Comparison of ENCODE assay signal across 12 cellular contexts in the genomic region with DNA sequence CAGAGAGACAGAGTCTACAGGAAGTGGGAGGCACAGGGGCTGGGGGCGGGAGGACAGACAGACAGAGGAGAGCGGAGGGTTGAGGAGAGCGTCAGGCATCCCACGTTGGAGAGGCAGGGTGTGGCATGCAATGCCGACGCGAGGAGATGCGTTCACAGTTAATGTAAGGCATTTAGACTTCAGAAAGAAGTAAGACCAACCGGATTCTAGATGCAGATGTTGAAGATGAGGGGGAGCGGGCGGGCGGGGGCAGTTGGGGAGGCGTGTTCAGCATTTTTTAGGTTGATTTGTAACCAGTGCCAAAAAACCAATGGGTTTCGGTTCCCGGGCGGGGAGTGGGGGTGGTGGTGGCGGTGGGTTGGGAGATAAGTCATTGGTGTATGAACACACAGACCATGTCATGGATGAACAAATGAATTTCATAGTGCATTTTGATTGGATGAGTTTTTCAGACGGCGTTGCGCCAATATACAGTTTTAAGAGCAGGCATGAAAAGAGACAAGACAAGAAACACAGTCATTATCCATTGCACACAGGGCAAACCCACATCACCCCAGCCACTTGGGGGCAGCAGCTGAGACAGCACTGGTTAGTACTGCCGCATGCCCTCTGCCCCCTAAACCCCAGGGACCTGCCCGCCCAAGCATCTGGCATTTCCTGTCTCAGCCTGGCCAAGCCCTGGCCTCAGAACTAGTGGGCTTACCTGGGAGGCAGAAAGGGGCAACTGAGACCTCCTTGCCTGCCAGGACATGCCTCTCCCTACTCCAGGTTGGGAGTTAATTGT.
DNase-seq lines count a peak whose midpoint lies in the region; ATAC-seq, FAIRE-seq and TF ChIP-seq lines count a peak whose summit lies in the region.
"Had no signal": no experiment of that assay in that cellular context is flagged by ENCODE, and none has a peak within 500 bp of the region (broad histone marks: within the 10 kb centered on the region; RNA-seq: fewer than 3 reads in every experiment).

No MANE protein-coding gene starts in this region.

- no peak for TF ChIP-seq POLR2A in GM12878 (IDR thresholded peaks at IDR 0.05; ENCODE audit: low read depth, low read length)
- no peak for TF ChIP-seq POLR2A in heart left ventricle (IDR thresholded peaks at IDR 0.05)

- no peak for TF ChIP-seq RAD21 in GM12878 (IDR thresholded peaks at IDR 0.05; ENCODE audit: insufficient read depth, low read depth, low read length)

- H4K20me1 ChIP-seq in GM12878 (ENCODE audit: control insufficient read depth, insufficient read depth), result no peaks in the 10 kb centered on the region

- no peaks in the 10 kb centered on the region; the same call in 2 of the 3 replicates for H3K9me3 ChIP-seq in GM12878 (replicated peaks; ENCODE audit: control insufficient read depth, insufficient read depth, low read length)
- peaks cover 0 to under 1% (median 0%) of the 10 kb centered on the region in 12 donors for H3K9me3 ChIP-seq in heart left ventricle
- H3K9me3 ChIP-seq: SJSA1 had no signal

- no peaks in the 10 kb centered on the region for H3K79me2 ChIP-seq in GM12878 (ENCODE audit: control insufficient read depth, insufficient read depth, low read length)

- TF ChIP-seq EP300 in GM12878 (IDR thresholded peaks at IDR 0.05; ENCODE audit: borderline replicate concordance in 1 of 2, control insufficient read depth in 1 of 2, low read depth in 2 of 2, low read length in 2 of 2), result no peak

- H3K4me3 ChIP-seq in GM12878, result no peak overlapping the region
- no peak overlapping the region for H3K4me3 ChIP-seq in heart left ventricle
- H3K4me3 ChIP-seq: SJSA1 had no signal

- RAD21 ChIA-PET in GM12878 (lab: Charles Lee; ENCODE audit: unreplicated experiment), result interaction anchor here (0.5 to 1.4 kb wide), 2 partner anchors 24 to 35 kb away, joined by 3 to 6 read pairs; no protein-coding TSS in a partner anchor

- in situ Hi-C loops in GM12878 (cut with MboI), result no loop called here

- H3K27ac ChIP-seq in GM12878 (ENCODE audit: control insufficient read depth, insufficient read depth) (no peak overlapping the region), heart left ventricle (no peak overlapping the region)
- H3K27ac ChIP-seq: SJSA1 had no signal

- intact Hi-C loops in GM12878 (cut with micrococcal nuclease; ENCODE audit: unreplicated experiment), result no loop called here
- intact Hi-C loops in heart left ventricle (cut with DNase I), result no loop called here

- ATAC-seq in GM12878 (peak; percentile 86), heart left ventricle (no peak), GM19035 (IDR thresholded peaks at IDR 0.05; ENCODE audit: unreplicated experiment) (no peak)

- H3K36me3 ChIP-seq in GM12878 (ENCODE audit: control insufficient read depth in 2 of 2, insufficient read depth in 2 of 2, low read length in 1 of 2), result no peaks in the 10 kb centered on the region
- H3K36me3 ChIP-seq in heart left ventricle, result no peaks in the 10 kb centered on the region
- H3K36me3 ChIP-seq: SJSA1 had no signal

- no peak overlapping the region for H2AFZ ChIP-seq in GM12878 (ENCODE audit: control insufficient read depth, low read depth, low read length)

- TF ChIP-seq CTCF in GM12878 (IDR thresholded peaks at IDR 0.05 in 2 of 3, conservative IDR thresholded peaks at IDR 0.05 in 1 of 3; ENCODE audit: control insufficient read depth in 2 of 3, extremely low read depth in 1 of 3, insufficient read depth in 1 of 3, low read depth in 3 of 3, low read length in 3 of 3) (peak; percentile 12 to 24 (median 16); a peak in 2 of 6 replicates), heart left ventricle (IDR thresholded peaks at IDR 0.05) (no peak)

- FAIRE-seq in GM12878 (lab: Jason Lieb, UNC), result no peak

- H3K27me3 ChIP-seq in GM12878 (replicated peaks in 1 of 2; ENCODE audit: control insufficient read depth in 2 of 2, insufficient read depth in 2 of 2, low read length in 1 of 2) (no peaks in the 10 kb centered on the region; a peak in 1 of 4 replicates), heart left ventricle (peaks cover 0 to 10% (median 0%) of the 10 kb centered on the region in 9 donors)
- H3K27me3 ChIP-seq: SJSA1 had no signal

- peak; percentile 69 for DNase-seq in activated CD8-positive, alpha-beta memory T cell treated with anti-CD3 and anti-CD28 coated beads for 24 hours
- DNase-seq in activated CD8-positive, alpha-beta memory T cell treated with anti-CD3 and anti-CD28 coated beads, Interleukin-2, amount 50 U/mL, for 4 hours, result no peak
- DNase-seq in NOMO-1 (lab: John Stamatoyannopoulos, UW; ENCODE audit: unreplicated experiment in 2 of 2) (peak; percentile 57 to 67), GM12878 (ENCODE audit: low read depth, low spot score) (no peak), heart left ventricle (no peak), globus pallidus (ENCODE audit: low spot score) (no peak)
- DNase-seq in stimulated activated CD8-positive, alpha-beta memory T cell treated with anti-CD3 and anti-CD28 coated beads, Interleukin-4, amount 100 ng/mL, for 24 hours (ENCODE audit: low read depth), result peak; percentile 19
- DNase-seq: C1 segment of cervical spinal cord, midbrain, MM.1S had no signal

- SMC1A ChIA-PET in GM12878 (lab: Charles Lee; ENCODE audit: uncharacterized antibody, unreplicated experiment), result interaction anchor here (1.9 kb wide), 1 partner anchor 20 kb away, joined by 5 read pairs; no protein-coding TSS in a partner anchor

- CTCF ChIA-PET in GM12878 (lab: Yijun Ruan, JAX), result interaction anchor here (0.8 to 1.5 kb wide), 4 partner anchors 20 to 46 kb away, joined by 4 to 6 read pairs (median 4); no protein-coding TSS in a partner anchor

- POLR2A ChIA-PET in GM12878 (lab: Charles Lee), result no interaction called here

- BruUV-seq in GM12878 (replicated peaks; lab: Mats Ljungman, UMichigan), result no TSS peak

- H3K9ac ChIP-seq in GM12878 (ENCODE audit: control insufficient read depth, insufficient read depth, low read length), result no peak overlapping the region

- no peak overlapping the region for H3K4me2 ChIP-seq in GM12878 (ENCODE audit: control insufficient read depth, insufficient read depth)

- WGBS in GM12878 (ENCODE audit: insufficient coverage, insufficient replicate concordance, low lambda C conversion rate, missing lambda C conversion rate), result 60% methylated on average over 18 of the region's 22 CpGs
- 67 to 76% (median 72%) methylated on average over 22 of the region's 22 CpGs for WGBS in heart left ventricle, 4 donors

- no peaks in the 10 kb centered on the region for H3K4me1 ChIP-seq in GM12878 (ENCODE audit: control insufficient read depth, insufficient read depth, low read length)
- H3K4me1 ChIP-seq in heart left ventricle, result no peaks in the 10 kb centered on the region
- H3K4me1 ChIP-seq: SJSA1 had no signal

TF ChIP-seq in GM12878, 131 proteins besides CTCF, POLR2A, EP300 and RAD21:
- TF ChIP-seq ZBTB40 (IDR thresholded peaks at IDR 0.05; ENCODE audit: borderline replicate concordance) (no peak), NR2F1 (conservative IDR thresholded peaks at IDR 0.05) (peak; percentile 70)

Comparison
In these comparisons a context has a peak if more than half of its experiments do, and no peak if none do; other contexts are left out.
1. DNase-seq: peak in activated CD8-positive, alpha-beta memory T cell treated with anti-CD3 and anti-CD28 coated beads for 24 hours (single experiment), NOMO-1 (2 of 2) and stimulated activated CD8-positive, alpha-beta memory T cell treated with anti-CD3 and anti-CD28 coated beads, Interleukin-4, amount 100 ng/mL, for 24 hours (single experiment); none in activated CD8-positive, alpha-beta memory T cell treated with anti-CD3 and anti-CD28 coated beads, Interleukin-2, amount 50 U/mL, for 4 hours (single experiment), GM12878 (single experiment), heart left ventricle (0 of 5) and globus pallidus (single experiment).
2. CTCF ChIP-seq: peak in GM12878 (3 of 3); none in heart left ventricle (0 of 12).